ENCODE assay signal across 2 cellular contexts in the genomic region with DNA sequence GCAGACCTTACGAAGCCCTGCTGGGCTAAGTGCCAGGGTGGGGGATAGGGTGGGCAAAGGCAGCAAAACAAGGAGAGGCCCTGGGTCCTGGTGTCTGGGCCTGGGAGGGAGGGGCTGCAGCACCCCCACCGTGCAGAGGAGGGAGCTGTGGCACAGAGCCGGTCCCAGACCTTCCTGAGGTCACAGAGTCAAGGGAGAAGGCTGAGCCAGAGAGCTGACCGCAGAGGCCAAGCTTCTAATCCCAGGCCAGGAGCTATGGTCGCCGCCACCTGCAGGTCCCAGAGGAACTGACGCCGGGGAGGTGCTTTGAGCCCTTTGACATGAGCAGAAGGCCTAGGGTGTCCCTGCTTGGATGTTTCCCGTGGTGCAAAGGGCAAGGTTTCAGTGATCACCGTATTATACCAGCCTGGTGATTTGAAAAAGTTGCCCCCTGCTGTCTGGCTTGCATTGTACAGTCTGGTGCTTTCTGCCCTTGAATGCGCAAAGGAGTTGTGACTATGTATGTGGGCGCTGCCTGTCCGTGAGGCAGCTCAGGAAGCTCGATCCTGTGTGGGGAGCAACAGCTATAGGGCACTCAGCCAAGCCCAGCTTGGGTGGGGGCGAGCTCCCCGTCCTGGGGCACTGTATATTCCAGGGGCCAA.
TF ChIP-seq lines count a peak whose summit lies in the region.

No MANE protein-coding gene starts in this region.

TF ChIP-seq in SK-N-SH treated with all-trans-retinoic acid at 6 μM for 48 hours, 23 proteins besides CTCF, POLR2A, EP300 and RAD21 (continued from another document):
- no peak for TF ChIP-seq PATZ1 (CRISPR knock-in tag; IDR thresholded peaks at IDR 0.05; ENCODE audit: borderline replicate concordance)
- TF ChIP-seq SNAI2 (CRISPR knock-in tag; IDR thresholded peaks at IDR 0.05) = no peak
- TF ChIP-seq RARB (CRISPR knock-in tag; IDR thresholded peaks at IDR 0.05) = no peak
- TF ChIP-seq ZNF565 (CRISPR knock-in tag; conservative IDR thresholded peaks at IDR 0.05; ENCODE audit: low read depth) = no peak
- no peak for TF ChIP-seq ZFP30 (CRISPR knock-in tag; IDR thresholded peaks at IDR 0.05)
- TF ChIP-seq TOX (CRISPR knock-in tag; IDR thresholded peaks at IDR 0.05; ENCODE audit: borderline replicate concordance) = no peak
- TF ChIP-seq, protein P1, sequence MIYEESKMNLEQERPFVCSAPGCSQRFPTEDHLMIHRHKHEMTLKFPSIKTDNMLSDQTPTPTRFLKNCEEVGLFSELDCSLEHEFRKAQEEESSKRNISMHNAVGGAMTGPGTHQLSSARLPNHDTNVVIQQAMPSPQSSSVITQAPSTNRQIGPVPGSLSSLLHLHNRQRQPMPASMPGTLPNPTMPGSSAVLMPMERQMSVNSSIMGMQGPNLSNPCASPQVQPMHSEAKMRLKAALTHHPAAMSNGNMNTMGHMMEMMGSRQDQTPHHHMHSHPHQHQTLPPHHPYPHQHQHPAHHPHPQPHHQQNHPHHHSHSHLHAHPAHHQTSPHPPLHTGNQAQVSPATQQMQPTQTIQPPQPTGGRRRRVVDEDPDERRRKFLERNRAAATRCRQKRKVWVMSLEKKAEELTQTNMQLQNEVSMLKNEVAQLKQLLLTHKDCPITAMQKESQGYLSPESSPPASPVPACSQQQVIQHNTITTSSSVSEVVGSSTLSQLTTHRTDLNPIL (CRISPR knock-in tag; IDR thresholded peaks at IDR 0.05; ENCODE audit: low read depth) = no peak
- TF ChIP-seq PPARA (CRISPR knock-in tag; IDR thresholded peaks at IDR 0.05; ENCODE audit: borderline replicate concordance) = no peak
- no peak for TF ChIP-seq TCF4 (CRISPR knock-in tag; IDR thresholded peaks at IDR 0.05; ENCODE audit: borderline replicate concordance)
- TF ChIP-seq, protein P2, sequence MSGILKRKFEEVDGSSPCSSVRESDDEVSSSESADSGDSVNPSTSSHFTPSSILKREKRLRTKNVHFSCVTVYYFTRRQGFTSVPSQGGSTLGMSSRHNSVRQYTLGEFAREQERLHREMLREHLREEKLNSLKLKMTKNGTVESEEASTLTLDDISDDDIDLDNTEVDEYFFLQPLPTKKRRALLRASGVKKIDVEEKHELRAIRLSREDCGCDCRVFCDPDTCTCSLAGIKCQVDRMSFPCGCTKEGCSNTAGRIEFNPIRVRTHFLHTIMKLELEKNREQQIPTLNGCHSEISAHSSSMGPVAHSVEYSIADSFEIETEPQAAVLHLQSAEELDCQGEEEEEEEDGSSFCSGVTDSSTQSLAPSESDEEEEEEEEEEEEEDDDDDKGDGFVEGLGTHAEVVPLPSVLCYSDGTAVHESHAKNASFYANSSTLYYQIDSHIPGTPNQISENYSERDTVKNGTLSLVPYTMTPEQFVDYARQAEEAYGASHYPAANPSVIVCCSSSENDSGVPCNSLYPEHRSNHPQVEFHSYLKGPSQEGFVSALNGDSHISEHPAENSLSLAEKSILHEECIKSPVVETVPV (CRISPR knock-in tag; IDR thresholded peaks at IDR 0.05) = no peak
- TF ChIP-seq ZFP3 (CRISPR knock-in tag; IDR thresholded peaks at IDR 0.05) = no peak
- no peak for TF ChIP-seq ARNTL (CRISPR knock-in tag; IDR thresholded peaks at IDR 0.05; ENCODE audit: borderline replicate concordance, low read depth)
- no peak for TF ChIP-seq POU6F1 (CRISPR knock-in tag; IDR thresholded peaks at IDR 0.05; ENCODE audit: borderline replicate concordance, low read depth)
- no peak for TF ChIP-seq ZNF70 (CRISPR knock-in tag; IDR thresholded peaks at IDR 0.05)

TF ChIP-seq in SK-N-SH, 30 proteins besides CTCF, POLR2A, EP300 and RAD21 (continued from another document):
- TF ChIP-seq, protein P3, sequence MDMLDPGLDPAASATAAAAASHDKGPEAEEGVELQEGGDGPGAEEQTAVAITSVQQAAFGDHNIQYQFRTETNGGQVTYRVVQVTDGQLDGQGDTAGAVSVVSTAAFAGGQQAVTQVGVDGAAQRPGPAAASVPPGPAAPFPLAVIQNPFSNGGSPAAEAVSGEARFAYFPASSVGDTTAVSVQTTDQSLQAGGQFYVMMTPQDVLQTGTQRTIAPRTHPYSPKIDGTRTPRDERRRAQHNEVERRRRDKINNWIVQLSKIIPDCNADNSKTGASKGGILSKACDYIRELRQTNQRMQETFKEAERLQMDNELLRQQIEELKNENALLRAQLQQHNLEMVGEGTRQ (IDR thresholded peaks at IDR 0.05; ENCODE audit: borderline replicate concordance, low read depth, low read length) = no peak
- TF ChIP-seq MXI1 (IDR thresholded peaks at IDR 0.05; ENCODE audit: low read depth, low read length) (no peak), RFX5 (IDR thresholded peaks at IDR 0.05; ENCODE audit: low read length) (no peak), REST (IDR thresholded peaks at IDR 0.05; ENCODE audit: low read depth, low read length) (no peak)
